In the genomic region with DNA sequence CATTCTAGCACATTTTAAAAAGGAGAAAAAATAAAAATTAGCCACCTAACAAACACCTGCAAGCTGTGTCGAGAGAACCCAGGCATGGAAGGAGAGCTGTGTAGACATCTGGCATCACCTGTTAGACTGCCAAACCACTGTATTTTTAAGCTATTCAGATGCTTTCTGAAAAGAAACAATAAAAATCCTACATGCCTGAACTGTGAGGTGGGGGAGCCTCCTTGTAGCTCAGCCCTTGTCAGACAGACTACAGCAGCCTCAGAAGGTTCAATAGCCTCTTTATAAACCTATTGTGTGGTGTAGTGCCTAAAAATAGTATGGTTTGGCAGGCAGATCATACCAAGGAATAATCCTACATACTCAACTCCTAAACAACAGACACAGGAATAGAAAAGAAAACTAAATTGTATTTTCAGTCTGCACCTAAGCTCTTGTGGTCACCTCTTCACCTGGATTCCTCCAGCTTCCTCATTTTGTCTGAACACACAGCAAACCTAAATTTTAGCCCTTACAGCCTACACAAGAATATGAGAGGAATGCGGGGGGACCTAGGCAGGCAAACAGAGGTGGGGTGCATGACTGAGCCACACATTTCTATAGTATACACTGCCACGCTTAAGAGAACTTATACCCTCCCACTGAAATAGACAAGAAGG, we compare ENCODE assay signal across 16 cellular contexts.
DNase-seq lines count a peak whose midpoint lies in the region; ATAC-seq and TF ChIP-seq lines count a peak whose summit lies in the region.
"Had no signal": no experiment of that assay in that cellular context is flagged by ENCODE, and none has a peak within 500 bp of the region (broad histone marks: within the 10 kb centered on the region; RNA-seq: fewer than 3 reads in every experiment).

No MANE protein-coding gene starts in this region.

- CTCF ChIA-PET in activated CD8-positive, alpha-beta memory T cell treated with anti-CD3 and anti-CD28 coated beads, Interleukin-2, amount 10 ng/mL, durations not matched to agents 7 days and 5 days (lab: Charles Lee) = no interaction called here

- no peak overlapping the region for H3K4me3 ChIP-seq in right cardiac atrium (ENCODE audit: low read length)

- no peak overlapping the region for H3K27ac ChIP-seq in right cardiac atrium (ENCODE audit: low read length)

- no peaks in the 10 kb centered on the region for H3K9me3 ChIP-seq in right cardiac atrium (ENCODE audit: control insufficient read depth, low read length)
- H3K9me3 ChIP-seq: Caco-2 had no signal

- no peaks in the 10 kb centered on the region for H3K27me3 ChIP-seq in right cardiac atrium (ENCODE audit: control insufficient read depth, insufficient read depth)

- peak; percentile 51 for ATAC-seq in Right ventricle myocardium superior (ENCODE audit: poor library complexity)
- no peak for ATAC-seq in right cardiac atrium
- ATAC-seq in HG03354 (IDR thresholded peaks at IDR 0.05; ENCODE audit: poor library complexity, severe bottlenecking, unreplicated experiment) = no peak
- no peak for ATAC-seq in activated CD8-positive, alpha-beta memory T cell treated with anti-CD3 and anti-CD28 coated beads, Interleukin-2, amount 10 ng/mL, durations not matched to agents 7 days and 5 days

- intact Hi-C loops in Right ventricle myocardium superior (cut with DNase I) (no loop called here), right cardiac atrium (cut with DNase I) (no loop called here)

- TF ChIP-seq CTCF in mesothelial cell of epicardium (IDR thresholded peaks at IDR 0.05; ENCODE audit: unreplicated experiment) = no peak

- 92% methylated on average over 3 of the region's 3 CpGs for WGBS in right cardiac atrium

- no peaks in the 10 kb centered on the region for H3K36me3 Mint-ChIP-seq in mesothelial cell of epicardium
- H3K36me3 Mint-ChIP-seq in activated CD8-positive, alpha-beta memory T cell treated with anti-CD3 and anti-CD28 coated beads, Interleukin-2, amount 10 ng/mL, durations not matched to agents 7 days and 5 days = no peaks in the 10 kb centered on the region

- H3K4me1 Mint-ChIP-seq in mesothelial cell of epicardium = peaks cover 70% of the 10 kb centered on the region
- peaks cover 4% of the 10 kb centered on the region for H3K4me1 Mint-ChIP-seq in activated CD8-positive, alpha-beta memory T cell treated with anti-CD3 and anti-CD28 coated beads, Interleukin-2, amount 10 ng/mL, durations not matched to agents 7 days and 5 days

- H3K27ac Mint-ChIP-seq in mesothelial cell of epicardium = peak overlapping the region; percentile 31
- H3K27ac Mint-ChIP-seq in activated CD8-positive, alpha-beta memory T cell treated with anti-CD3 and anti-CD28 coated beads, Interleukin-2, amount 10 ng/mL, durations not matched to agents 7 days and 5 days = no peak overlapping the region

- H3K4me1 ChIP-seq in right cardiac atrium (ENCODE audit: control insufficient read depth, insufficient read depth, low read length) = peaks cover 18% of the 10 kb centered on the region

- H3K27me3 Mint-ChIP-seq in mesothelial cell of epicardium (ENCODE audit: low read depth) = no peaks in the 10 kb centered on the region
- H3K27me3 Mint-ChIP-seq in activated CD8-positive, alpha-beta memory T cell treated with anti-CD3 and anti-CD28 coated beads, Interleukin-2, amount 10 ng/mL, durations not matched to agents 7 days and 5 days = no peaks in the 10 kb centered on the region

- no peak overlapping the region for H3K4me3 Mint-ChIP-seq in mesothelial cell of epicardium
- no peak overlapping the region for H3K4me3 Mint-ChIP-seq in activated CD8-positive, alpha-beta memory T cell treated with anti-CD3 and anti-CD28 coated beads, Interleukin-2, amount 10 ng/mL, durations not matched to agents 7 days and 5 days
- H3K4me3 Mint-ChIP-seq: H9 had no signal

- H3K9me3 Mint-ChIP-seq in mesothelial cell of epicardium = no peaks in the 10 kb centered on the region
- no peaks in the 10 kb centered on the region for H3K9me3 Mint-ChIP-seq in activated CD8-positive, alpha-beta memory T cell treated with anti-CD3 and anti-CD28 coated beads, Interleukin-2, amount 10 ng/mL, durations not matched to agents 7 days and 5 days (ENCODE audit: low read depth)
- H3K9me3 Mint-ChIP-seq: H9 had no signal

- DNase-seq in Right ventricle myocardium superior = no peak
- no peak for DNase-seq in right cardiac atrium
- peak; percentile 79 for DNase-seq in RPMI8226
- no peak for DNase-seq in mesothelial cell of epicardium (ENCODE audit: low spot score in 2 of 2, unreplicated experiment in 2 of 2)
- DNase-seq in GM19240 (ENCODE audit: insufficient read length, low spot score) = no peak
- DNase-seq in activated CD8-positive, alpha-beta memory T cell treated with anti-CD3 and anti-CD28 coated beads, Interleukin-2, amount 10 ng/mL, durations not matched to agents 7 days and 5 days = no peak
- DNase-seq: ACHN, Caco-2, H9, MV-4-11, NCI-H1417, NCI-H187 treated with DMSO at 0.1 percent for 48 hours, NCI-H226, NCI-H524 treated with DMSO at 0.1 percent for 48 hours, SW 1271 had no signal
